ENCODE assay signal across 8 cellular contexts in the genomic region with DNA sequence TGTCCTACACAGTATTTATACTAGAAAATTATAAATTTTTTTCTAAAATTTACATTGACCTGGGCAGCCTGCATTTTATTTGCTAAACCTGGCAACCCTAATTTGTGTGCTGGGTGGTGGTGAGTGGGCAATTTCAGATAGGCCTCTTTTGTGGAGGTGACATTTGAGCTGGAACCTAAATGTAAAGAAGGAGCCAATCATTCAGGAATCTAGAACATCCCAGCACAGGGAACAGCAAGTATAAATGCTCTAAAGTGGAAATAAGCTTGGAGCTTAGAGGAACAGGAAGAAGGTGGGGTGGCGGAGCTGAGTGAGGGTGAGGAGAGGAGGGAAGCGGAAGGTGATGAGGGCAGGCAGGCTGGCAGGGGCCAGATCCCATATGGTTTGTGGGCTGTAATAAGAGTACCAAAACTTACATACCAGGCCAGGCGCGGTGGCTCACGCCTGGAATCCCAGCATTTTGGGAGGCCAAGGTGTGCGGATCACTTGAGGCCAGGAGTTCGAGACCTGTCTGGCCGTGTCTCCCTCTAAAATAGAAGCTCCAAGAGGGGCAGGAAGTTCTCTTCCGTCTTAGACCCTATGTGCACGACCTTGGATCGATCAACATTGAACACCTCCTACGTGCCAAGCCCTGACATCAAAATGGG. TPM values are rescaled to one million over a fixed set of nuclear protein-coding genes. Genes with fewer than 3 reads are reported as not detected.
A peak's percentile ranks its signal among the peaks of the same experiment; 100 is the strongest.
DNase-seq lines count a peak whose midpoint lies in the region; ATAC-seq, FAIRE-seq and TF ChIP-seq lines count a peak whose summit lies in the region.

No MANE protein-coding gene starts in this region.

- H3K4me2 ChIP-seq in DND-41 (ENCODE audit: insufficient read depth, low read length), result peak overlapping the region; percentile 85
- H3K4me2 ChIP-seq in osteoblast (ENCODE audit: insufficient read depth, low read length), result peak overlapping the region; percentile 91

- H3K9me3 ChIP-seq in DND-41 (ENCODE audit: insufficient read depth, low read length, severe bottlenecking) (no peaks in the 10 kb centered on the region), osteoblast (ENCODE audit: low read depth, low read length) (no peaks in the 10 kb centered on the region)

- TF ChIP-seq CTCF in DND-41 (IDR thresholded peaks at IDR 0.05; ENCODE audit: borderline replicate concordance, extremely low read depth, low read length, poor library complexity, severe bottlenecking), result no peak
- TF ChIP-seq CTCF in WI38 (IDR thresholded peaks at IDR 0.05; ENCODE audit: low read depth, low read length), result no peak
- TF ChIP-seq CTCF in fibroblast of villous mesenchyme (IDR thresholded peaks at IDR 0.05; ENCODE audit: insufficient read depth, low read depth, low read length), result no peak
- TF ChIP-seq CTCF in osteoblast (IDR thresholded peaks at IDR 0.05; ENCODE audit: extremely low read depth, low read depth, low read length), result no peak

- H3K4me1 ChIP-seq in DND-41 (ENCODE audit: insufficient read depth, low read length) (peaks cover 36% of the 10 kb centered on the region), osteoblast (ENCODE audit: insufficient read depth, low read length) (peaks cover 13% of the 10 kb centered on the region)

- peak; percentile 23 for ATAC-seq in DND-41 (ENCODE audit: insufficient read depth, low read depth)
- peak; percentile 2 for ATAC-seq in HG03039 (IDR thresholded peaks at IDR 0.05; ENCODE audit: unreplicated experiment)
- no peak for ATAC-seq in HG03442 (IDR thresholded peaks at IDR 0.05; ENCODE audit: unreplicated experiment)

- H3K27me3 ChIP-seq in DND-41 (ENCODE audit: insufficient read depth, low read length, poor library complexity) (no peaks in the 10 kb centered on the region), osteoblast (ENCODE audit: insufficient read depth, low read length) (no peaks in the 10 kb centered on the region)

- no peak for FAIRE-seq in RCC 7860 (lab: Jason Lieb, UNC)

- peak overlapping the region; percentile 57 to 83 for H3K4me3 ChIP-seq in DND-41 (ENCODE audit: low read depth in 1 of 2, low read length in 2 of 2)
- H3K4me3 ChIP-seq in WI38 (ENCODE audit: low read depth, low read length), result peak overlapping the region; percentile 91
- peak overlapping the region; percentile 81 for H3K4me3 ChIP-seq in fibroblast of villous mesenchyme (ENCODE audit: low read depth, low read length)
- peak overlapping the region; percentile 94 for H3K4me3 ChIP-seq in osteoblast (ENCODE audit: insufficient read depth, low read length)

- H3K9ac ChIP-seq in DND-41 (ENCODE audit: low read depth, low read length), result peak overlapping the region; percentile 94

- H3K27ac ChIP-seq in DND-41 (ENCODE audit: low read length) (peak overlapping the region; percentile 95), osteoblast (ENCODE audit: low read depth, low read length) (peak overlapping the region; percentile 77)

- H2AFZ ChIP-seq in DND-41 (ENCODE audit: low read depth, low read length) (peak overlapping the region; percentile 80), osteoblast (ENCODE audit: low read length) (peak overlapping the region; percentile 49)

- H3K79me2 ChIP-seq in DND-41 (ENCODE audit: insufficient read depth, low read length) (peaks cover 50% of the 10 kb centered on the region), osteoblast (ENCODE audit: insufficient read depth, low read length) (peaks cover 39% of the 10 kb centered on the region)

- peaks cover 35% of the 10 kb centered on the region for H4K20me1 ChIP-seq in DND-41 (ENCODE audit: insufficient read depth, low read length)
- peaks cover 11% of the 10 kb centered on the region for H4K20me1 ChIP-seq in osteoblast (ENCODE audit: insufficient read depth, low read length)

- peak; percentile 64 for DNase-seq in DND-41
- no peak for DNase-seq in fibroblast of villous mesenchyme (ENCODE audit: low read depth)
- no peak for DNase-seq in osteoblast (ENCODE audit: insufficient read length, low spot score, missing footprints)
- no peak for DNase-seq in RCC 7860 (ENCODE audit: low spot score)
- DNase-seq in NCI-H510A treated with DMSO at 0.1 percent for 48 hours (lab: John Stamatoyannopoulos, UW), result no peak

- H3K36me3 ChIP-seq in DND-41 (ENCODE audit: insufficient read depth, low read length) (peaks cover 31% of the 10 kb centered on the region), osteoblast (ENCODE audit: insufficient read depth, low read length) (peaks cover 4% of the 10 kb centered on the region)

RNA-seq across cellular contexts. Expression of a gene that starts 0.5 kb away (rescaled TPM):
- total RNA-seq in fibroblast of villous mesenchyme (67.6 and 114 TPM in 2 replicates), osteoblast (48.9 and 53.9 TPM in 2 replicates)
